ENCODE assay signal across 17 cellular contexts in the genomic region with DNA sequence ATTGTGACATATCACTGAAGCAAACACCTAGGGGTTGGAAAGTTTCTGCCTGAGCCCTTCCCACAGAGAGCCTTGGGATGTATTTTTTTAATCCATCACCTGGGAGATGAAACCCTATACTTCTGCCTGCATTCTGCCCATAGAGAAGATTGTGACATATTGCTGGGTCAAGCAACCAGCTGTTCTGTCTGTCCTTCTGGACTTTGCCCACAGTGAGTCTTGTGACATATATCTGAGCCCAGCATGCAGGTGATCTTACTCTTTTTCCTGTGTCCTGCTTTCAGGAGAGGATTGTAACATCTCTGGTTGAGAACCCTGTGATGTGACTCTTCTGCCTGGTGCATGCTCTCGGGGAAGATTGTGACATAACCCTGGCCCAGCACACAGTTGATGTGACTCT. TPM values are rescaled to one million over a fixed set of nuclear protein-coding genes. Genes with fewer than 3 reads are reported as not detected.
A peak's percentile ranks its signal among the peaks of the same experiment; 100 is the strongest.
DNase-seq lines count a peak whose midpoint lies in the region; ATAC-seq, FAIRE-seq and TF ChIP-seq lines count a peak whose summit lies in the region.
"Had no signal": no experiment of that assay in that cellular context is flagged by ENCODE, and none has a peak within 500 bp of the region (broad histone marks: within the 10 kb centered on the region; RNA-seq: fewer than 3 reads in every experiment).

No MANE protein-coding gene starts in this region.

- peaks cover 56% of the 10 kb centered on the region for H3K9me3 Mint-ChIP-seq in activated CD4-positive, alpha-beta memory T cell treated with anti-CD3 and anti-CD28 coated beads, Interleukin-2, amount 10 ng/mL, durations not matched to agents 7 days and 5 days
- peaks cover under 1% of the 10 kb centered on the region for H3K9me3 Mint-ChIP-seq in activated CD4-positive, alpha-beta memory T cell treated with anti-CD3 and anti-CD28 coated beads for 36 hours
- H3K9me3 Mint-ChIP-seq in activated T-helper 17 cell treated with anti-CD3 and anti-CD28 coated beads, Interleukin-2, amount 50 U/mL, for 72 hours, result peaks cover 3% of the 10 kb centered on the region
- H3K9me3 Mint-ChIP-seq: CD4-positive, alpha-beta memory T cell; GM23338 had no signal

- H3K9me3 ChIP-seq in small intestine (ENCODE audit: control insufficient read depth, low read depth) (peaks cover 2% of the 10 kb centered on the region), WERI-Rb-1 (ENCODE audit: severe bottlenecking) (no peaks in the 10 kb centered on the region)

- no peaks in the 10 kb centered on the region for H3K27me3 Mint-ChIP-seq in activated CD4-positive, alpha-beta memory T cell treated with anti-CD3 and anti-CD28 coated beads, Interleukin-2, amount 10 ng/mL, durations not matched to agents 7 days and 5 days
- H3K27me3 Mint-ChIP-seq in activated CD4-positive, alpha-beta memory T cell treated with anti-CD3 and anti-CD28 coated beads for 36 hours, result no peaks in the 10 kb centered on the region
- no peaks in the 10 kb centered on the region for H3K27me3 Mint-ChIP-seq in activated T-helper 17 cell treated with anti-CD3 and anti-CD28 coated beads, Interleukin-2, amount 50 U/mL, for 72 hours
- H3K27me3 Mint-ChIP-seq: CD4-positive, alpha-beta memory T cell had no signal

- no peak for TF ChIP-seq CTCF in WERI-Rb-1 (IDR thresholded peaks at IDR 0.05; ENCODE audit: low read depth, low read length)

- intact Hi-C loops in activated CD4-positive, alpha-beta memory T cell treated with anti-CD3 and anti-CD28 coated beads for 36 hours (cut with micrococcal nuclease), result no loop called here

- no peaks in the 10 kb centered on the region for H3K4me1 ChIP-seq in small intestine (ENCODE audit: control insufficient read depth in 2 of 2, insufficient read depth in 1 of 2, low read depth in 1 of 2, low read length in 1 of 2)
- H3K4me1 ChIP-seq: BLaER1 had no signal

- H3K27ac ChIP-seq in small intestine (ENCODE audit: low read depth in 1 of 2, low read length in 1 of 2) (no peak overlapping the region), WERI-Rb-1 (no peak overlapping the region)
- H3K27ac ChIP-seq: BLaER1 had no signal

- 0% methylated on average over 1 of the region's 1 CpG for WGBS in small intestine, 3 donors

- H3K27me3 ChIP-seq in small intestine (ENCODE audit: control insufficient read depth in 2 of 2, insufficient read depth in 2 of 2, low read length in 2 of 2) (no peaks in the 10 kb centered on the region), WERI-Rb-1 (ENCODE audit: insufficient read depth, low read depth, severe bottlenecking) (no peaks in the 10 kb centered on the region)
- H3K27me3 ChIP-seq: BLaER1 had no signal

- CTCF ChIA-PET in activated CD4-positive, alpha-beta memory T cell treated with anti-CD3 and anti-CD28 coated beads, Interleukin-2, amount 10 ng/mL, durations not matched to agents 7 days and 5 days (lab: Charles Lee), result no interaction called here
- CTCF ChIA-PET in activated CD4-positive, alpha-beta memory T cell treated with anti-CD3 and anti-CD28 coated beads for 36 hours (lab: Charles Lee), result no interaction called here

- POLR2A ChIA-PET in activated CD4-positive, alpha-beta memory T cell treated with anti-CD3 and anti-CD28 coated beads, Interleukin-2, amount 10 ng/mL, durations not matched to agents 7 days and 5 days (lab: Charles Lee), result no interaction called here
- POLR2A ChIA-PET in activated CD4-positive, alpha-beta memory T cell treated with anti-CD3 and anti-CD28 coated beads for 36 hours (lab: Charles Lee), result no interaction called here

- peak; percentile 18 for ATAC-seq in activated T-helper 17 cell treated with anti-CD3 and anti-CD28 coated beads, Interleukin-2, amount 50 U/mL, for 72 hours (replicated peaks)
- ATAC-seq: GM23338 had no signal

- H3K27ac Mint-ChIP-seq in activated CD4-positive, alpha-beta memory T cell treated with anti-CD3 and anti-CD28 coated beads, Interleukin-2, amount 10 ng/mL, durations not matched to agents 7 days and 5 days, result peak overlapping the region; percentile 18
- no peak overlapping the region for H3K27ac Mint-ChIP-seq in activated CD4-positive, alpha-beta memory T cell treated with anti-CD3 and anti-CD28 coated beads for 36 hours
- H3K27ac Mint-ChIP-seq in activated T-helper 17 cell treated with anti-CD3 and anti-CD28 coated beads, Interleukin-2, amount 50 U/mL, for 72 hours, result no peak overlapping the region
- H3K27ac Mint-ChIP-seq: CD14-positive monocyte; CD4-positive, alpha-beta memory T cell; GM23338 had no signal

- no peak overlapping the region for H3K4me3 Mint-ChIP-seq in activated CD4-positive, alpha-beta memory T cell treated with anti-CD3 and anti-CD28 coated beads, Interleukin-2, amount 10 ng/mL, durations not matched to agents 7 days and 5 days
- H3K4me3 Mint-ChIP-seq in activated CD4-positive, alpha-beta memory T cell treated with anti-CD3 and anti-CD28 coated beads for 36 hours, result no peak overlapping the region
- H3K4me3 Mint-ChIP-seq in activated T-helper 17 cell treated with anti-CD3 and anti-CD28 coated beads, Interleukin-2, amount 50 U/mL, for 72 hours, result no peak overlapping the region
- H3K4me3 Mint-ChIP-seq: CD14-positive monocyte; CD4-positive, alpha-beta memory T cell; GM23338 had no signal

- no peak for FAIRE-seq in small intestine (lab: Jason Lieb, UNC)
- FAIRE-seq: H54, HTR-8/SVneo had no signal

- no peak overlapping the region for H3K4me3 ChIP-seq in small intestine (ENCODE audit: low read depth in 1 of 2, low read length in 2 of 2)
- H3K4me3 ChIP-seq in WERI-Rb-1 (ENCODE audit: low read depth, low read length), result no peak overlapping the region
- H3K4me3 ChIP-seq: BLaER1, GM23338 had no signal

- peaks cover 55% of the 10 kb centered on the region for H3K36me3 Mint-ChIP-seq in activated CD4-positive, alpha-beta memory T cell treated with anti-CD3 and anti-CD28 coated beads, Interleukin-2, amount 10 ng/mL, durations not matched to agents 7 days and 5 days (ENCODE audit: low read depth)
- peaks cover 34% of the 10 kb centered on the region for H3K36me3 Mint-ChIP-seq in activated CD4-positive, alpha-beta memory T cell treated with anti-CD3 and anti-CD28 coated beads for 36 hours
- H3K36me3 Mint-ChIP-seq in activated T-helper 17 cell treated with anti-CD3 and anti-CD28 coated beads, Interleukin-2, amount 50 U/mL, for 72 hours (ENCODE audit: low read depth), result peaks cover 1% of the 10 kb centered on the region

- DNase-seq in activated CD4-positive, alpha-beta memory T cell treated with anti-CD3 and anti-CD28 coated beads, Interleukin-2, amount 10 ng/mL, durations not matched to agents 7 days and 5 days, result no peak
- no peak for DNase-seq in activated CD4-positive, alpha-beta memory T cell treated with anti-CD3 and anti-CD28 coated beads for 36 hours
- DNase-seq in mucosa of gallbladder (ENCODE audit: low spot score), result peak; percentile 18
- DNase-seq in small intestine, result peak; percentile 12
- DNase-seq in NCI-H2029 treated with DMSO at 0.1 percent for 48 hours (lab: John Stamatoyannopoulos, UW), result no peak
- DNase-seq in WERI-Rb-1, result no peak
- DNase-seq: 8988T; CD4-positive, alpha-beta memory T cell; DMS79 treated with DMSO at 0.1 percent for 48 hours; GF-D8; HCEC 1CT had no signal

- H3K36me3 ChIP-seq in small intestine (ENCODE audit: control insufficient read depth in 2 of 2, insufficient read depth in 2 of 2, low read length in 2 of 2), result no peaks in the 10 kb centered on the region
- no peaks in the 10 kb centered on the region for H3K36me3 ChIP-seq in WERI-Rb-1

- peaks cover 8% of the 10 kb centered on the region for H3K4me1 Mint-ChIP-seq in activated CD4-positive, alpha-beta memory T cell treated with anti-CD3 and anti-CD28 coated beads, Interleukin-2, amount 10 ng/mL, durations not matched to agents 7 days and 5 days
- peaks cover 19% of the 10 kb centered on the region for H3K4me1 Mint-ChIP-seq in activated CD4-positive, alpha-beta memory T cell treated with anti-CD3 and anti-CD28 coated beads for 36 hours (ENCODE audit: low read depth)
- peaks cover 5% of the 10 kb centered on the region for H3K4me1 Mint-ChIP-seq in activated T-helper 17 cell treated with anti-CD3 and anti-CD28 coated beads, Interleukin-2, amount 50 U/mL, for 72 hours
- H3K4me1 Mint-ChIP-seq: GM23338 had no signal

RNA-seq across cellular contexts. Expression of a gene that starts 24.9 kb away (rescaled TPM):
- 1 to 10 TPM; 3.7 to 5.9 TPM for total RNA-seq in activated CD4-positive, alpha-beta memory T cell treated with anti-CD3 and anti-CD28 coated beads, Interleukin-2, amount 10 ng/mL, durations not matched to agents 7 days and 5 days
- 1 to 10 TPM; 3.9 TPM for total RNA-seq in activated CD4-positive, alpha-beta memory T cell treated with anti-CD3 and anti-CD28 coated beads for 36 hours
- 1 to 10 TPM; 2.3 to 3.1 TPM for total RNA-seq in activated T-helper 17 cell treated with anti-CD3 and anti-CD28 coated beads, Interleukin-2, amount 50 U/mL, for 72 hours
- 4.0 TPM for total RNA-seq in mucosa of gallbladder
- under 1 TPM in 2 of 3 donors, not detected in 1; 0.45 to 0.66 TPM for polyA plus RNA-seq in small intestine

Comparison
In these comparisons a context has a peak if more than half of its experiments do, and no peak if none do; other contexts are left out.
1. DNase-seq: peak in mucosa of gallbladder (single experiment) and small intestine (single experiment); none in activated CD4-positive, alpha-beta memory T cell treated with anti-CD3 and anti-CD28 coated beads, Interleukin-2, amount 10 ng/mL, durations not matched to agents 7 days and 5 days (single experiment), activated CD4-positive, alpha-beta memory T cell treated with anti-CD3 and anti-CD28 coated beads for 36 hours (single experiment), NCI-H2029 treated with DMSO at 0.1 percent for 48 hours (single experiment) and WERI-Rb-1 (single experiment).